ENCODE assay signal across 15 cellular contexts in the genomic region with DNA sequence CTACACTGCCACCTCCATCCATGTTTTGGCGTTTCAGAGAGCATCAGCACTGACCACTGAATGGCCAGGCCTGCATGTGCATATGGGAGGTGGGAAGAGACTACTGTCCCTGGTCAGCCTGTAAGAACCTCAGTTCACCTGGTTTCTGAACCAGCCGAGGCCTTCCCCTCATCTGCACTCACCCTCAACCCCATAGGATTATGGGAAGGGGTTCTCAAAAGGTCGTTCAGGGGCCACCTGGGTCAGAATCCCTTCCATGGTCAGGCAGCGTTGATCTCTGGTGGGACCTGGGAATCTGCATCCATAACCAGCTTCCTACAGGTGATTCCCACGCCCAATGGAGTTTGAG.
DNase-seq lines count a peak whose midpoint lies in the region; ATAC-seq and TF ChIP-seq lines count a peak whose summit lies in the region.
"Had no signal": no experiment of that assay in that cellular context is flagged by ENCODE, and none has a peak within 500 bp of the region (broad histone marks: within the 10 kb centered on the region; RNA-seq: fewer than 3 reads in every experiment).

No MANE protein-coding gene starts in this region.

- no peak overlapping the region for H2AFZ ChIP-seq in Loucy (ENCODE audit: low read length)

- peak overlapping the region; percentile 23 for H3K27ac Mint-ChIP-seq in activated T-cell treated with anti-CD3 and anti-CD28 coated beads, Interleukin-2, amount 50 U/mL, for 24 hours
- peak overlapping the region; percentile 51 to 80 for H3K27ac Mint-ChIP-seq in effector memory CD8-positive, alpha-beta T cell
- no peak overlapping the region for H3K27ac Mint-ChIP-seq in stimulated activated naive B cell treated with anti-CD40 and anti-IgM and Interleukin-4, amounts not matched to agents 10 μg/mL and 1 μg/mL and 100 μg/mL, for 72 hours

- no peak for DNase-seq in activated T-cell treated with anti-CD3 and anti-CD28 coated beads, Interleukin-2, amount 50 U/mL, for 24 hours
- no peak for DNase-seq in activated T-cell treated with anti-CD3 and anti-CD28 coated beads, Interleukin-2, amount 50 U/mL, for 1 hour
- no peak for DNase-seq in effector memory CD8-positive, alpha-beta T cell
- DNase-seq in stimulated activated naive B cell treated with anti-CD40 and anti-IgM and Interleukin-4, amounts not matched to agents 10 μg/mL and 1 μg/mL and 100 μg/mL, for 72 hours = no peak
- no peak for DNase-seq in middle frontal gyrus (ENCODE audit: extremely low spot score, low spot score)
- no peak for DNase-seq in NCI-H1436 treated with DMSO at 0.1 percent for 48 hours (lab: John Stamatoyannopoulos, UW)
- DNase-seq: central memory CD4-positive, alpha-beta T cell; DMS79; foreskin fibroblast; HCEC 1CT; mucosa of descending colon; NK-92 treated with Interleukin-12 subunit alpha and Interleukin-12 subunit beta, amount 100 ng/mL, for 24 hours; occipital lobe had no signal

- H3K27me3 Mint-ChIP-seq in activated T-cell treated with anti-CD3 and anti-CD28 coated beads, Interleukin-2, amount 50 U/mL, for 24 hours = no peaks in the 10 kb centered on the region
- H3K27me3 Mint-ChIP-seq in effector memory CD8-positive, alpha-beta T cell = no peaks in the 10 kb centered on the region
- no peaks in the 10 kb centered on the region for H3K27me3 Mint-ChIP-seq in stimulated activated naive B cell treated with anti-CD40 and anti-IgM and Interleukin-4, amounts not matched to agents 10 μg/mL and 1 μg/mL and 100 μg/mL, for 72 hours

- H3K36me3 ChIP-seq in Loucy (ENCODE audit: insufficient read depth, low read length) = peaks cover 8% of the 10 kb centered on the region; the same call in 1 of the 2 replicates

- H3K9me3 Mint-ChIP-seq in activated T-cell treated with anti-CD3 and anti-CD28 coated beads, Interleukin-2, amount 50 U/mL, for 24 hours = no peaks in the 10 kb centered on the region
- no peaks in the 10 kb centered on the region for H3K9me3 Mint-ChIP-seq in effector memory CD8-positive, alpha-beta T cell
- H3K9me3 Mint-ChIP-seq in stimulated activated naive B cell treated with anti-CD40 and anti-IgM and Interleukin-4, amounts not matched to agents 10 μg/mL and 1 μg/mL and 100 μg/mL, for 72 hours = no peaks in the 10 kb centered on the region

- H3K4me3 Mint-ChIP-seq in activated T-cell treated with anti-CD3 and anti-CD28 coated beads, Interleukin-2, amount 50 U/mL, for 24 hours = no peak overlapping the region
- no peak overlapping the region for H3K4me3 Mint-ChIP-seq in effector memory CD8-positive, alpha-beta T cell
- H3K4me3 Mint-ChIP-seq in stimulated activated naive B cell treated with anti-CD40 and anti-IgM and Interleukin-4, amounts not matched to agents 10 μg/mL and 1 μg/mL and 100 μg/mL, for 72 hours = no peak overlapping the region

- no peak for ATAC-seq in effector memory CD8-positive, alpha-beta T cell (replicated peaks)
- peak; percentile 3 to 9 for ATAC-seq in stimulated activated naive B cell treated with anti-CD40 and anti-IgM and Interleukin-4, amounts not matched to agents 10 μg/mL and 1 μg/mL and 100 μg/mL, for 72 hours (replicated peaks)
- no peak for ATAC-seq in GM21423 (IDR thresholded peaks at IDR 0.05; ENCODE audit: unreplicated experiment)

- peak overlapping the region; percentile 53 for H3K4me2 ChIP-seq in Loucy (ENCODE audit: low read depth, low read length, poor library complexity, severe bottlenecking)

- H3K9me2 ChIP-seq in Loucy (replicated peaks; ENCODE audit: low read depth, low read length) = no peaks in the 10 kb centered on the region

- H3K9me3 ChIP-seq in Loucy (ENCODE audit: insufficient read depth, low read depth, low read length) = no peaks in the 10 kb centered on the region
- H3K9me3 ChIP-seq: mucosa of descending colon had no signal

- peaks cover 5% of the 10 kb centered on the region; the same call in 1 of the 2 replicates for H3F3A ChIP-seq in Loucy (ENCODE audit: low read depth)

- no peak overlapping the region for H3K4me3 ChIP-seq in Loucy (ENCODE audit: low read length, poor library complexity, severe bottlenecking)
- H3K4me3 ChIP-seq: mucosa of descending colon had no signal

- no peak overlapping the region for H3K9ac ChIP-seq in Loucy (ENCODE audit: low read depth, low read length, poor library complexity, severe bottlenecking)

- H3K4me1 ChIP-seq in Loucy (ENCODE audit: insufficient read depth, low read length, poor library complexity, severe bottlenecking) = peaks cover 46% of the 10 kb centered on the region

- peaks cover 61% of the 10 kb centered on the region for H3K4me1 Mint-ChIP-seq in activated T-cell treated with anti-CD3 and anti-CD28 coated beads, Interleukin-2, amount 50 U/mL, for 24 hours (ENCODE audit: low read depth)
- H3K4me1 Mint-ChIP-seq in effector memory CD8-positive, alpha-beta T cell (ENCODE audit: low read depth in 2 of 2) = peaks cover 22 to 27% of the 10 kb centered on the region in 2 donors
- H3K4me1 Mint-ChIP-seq in stimulated activated naive B cell treated with anti-CD40 and anti-IgM and Interleukin-4, amounts not matched to agents 10 μg/mL and 1 μg/mL and 100 μg/mL, for 72 hours = peaks cover 40 to 77% of the 10 kb centered on the region in 2 donors

- H4K20me1 ChIP-seq in Loucy (ENCODE audit: insufficient read depth, low read length, poor library complexity, severe bottlenecking) = peaks cover 66% of the 10 kb centered on the region

- no peaks in the 10 kb centered on the region for H3K27me3 ChIP-seq in Loucy (ENCODE audit: insufficient read depth, low read length, poor library complexity, severe bottlenecking)

- peaks cover 23% of the 10 kb centered on the region for H3K36me3 Mint-ChIP-seq in activated T-cell treated with anti-CD3 and anti-CD28 coated beads, Interleukin-2, amount 50 U/mL, for 24 hours (ENCODE audit: low read depth)
- H3K36me3 Mint-ChIP-seq in effector memory CD8-positive, alpha-beta T cell (ENCODE audit: insufficient read depth) = peaks cover 18% of the 10 kb centered on the region
- peaks cover 13 to 50% of the 10 kb centered on the region in 2 donors for H3K36me3 Mint-ChIP-seq in stimulated activated naive B cell treated with anti-CD40 and anti-IgM and Interleukin-4, amounts not matched to agents 10 μg/mL and 1 μg/mL and 100 μg/mL, for 72 hours

- no peak for TF ChIP-seq CTCF in Loucy (conservative IDR thresholded peaks at IDR 0.05; ENCODE audit: low read length)

- H3K79me2 ChIP-seq in Loucy (ENCODE audit: insufficient read depth, low read length) = peaks cover 98% of the 10 kb centered on the region

Comparison
In these comparisons a context has a peak if more than half of its experiments do, and no peak if none do; other contexts are left out.
1. ATAC-seq: peak in stimulated activated naive B cell treated with anti-CD40 and anti-IgM and Interleukin-4, amounts not matched to agents 10 μg/mL and 1 μg/mL and 100 μg/mL, for 72 hours (2 of 2); none in effector memory CD8-positive, alpha-beta T cell (single experiment) and GM21423 (single experiment).